In the genomic region with DNA sequence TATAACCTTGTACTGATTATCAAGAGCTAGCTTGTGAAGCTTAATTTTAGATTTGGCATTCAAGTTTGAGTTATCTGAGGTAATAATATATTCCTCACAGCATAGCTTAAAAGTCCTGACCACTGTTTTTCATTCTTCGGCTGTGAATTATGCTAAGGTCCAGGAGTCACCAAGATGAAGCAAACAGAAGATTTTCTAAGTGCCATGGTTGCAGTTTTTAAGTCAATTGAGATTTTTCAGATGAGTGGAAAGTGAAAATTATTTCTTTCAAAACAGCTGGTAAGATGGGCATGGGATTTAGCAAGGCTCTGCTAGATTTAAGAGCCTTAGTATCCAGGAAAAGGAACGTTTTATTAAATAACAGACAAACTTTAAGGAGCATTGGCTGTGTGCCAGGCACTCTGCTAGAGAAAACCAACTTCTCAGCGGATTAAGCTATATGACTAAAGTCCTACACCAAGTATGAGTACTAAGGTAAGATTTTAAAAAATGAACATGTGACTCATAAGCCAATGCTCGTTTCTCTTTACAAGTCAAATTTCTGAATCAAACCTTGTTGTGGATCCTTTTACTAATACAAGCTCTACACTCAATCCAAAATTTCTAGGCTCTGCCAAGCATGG, we compare ENCODE assay signal across 12 cellular contexts.
DNase-seq lines count a peak whose midpoint lies in the region; ATAC-seq, FAIRE-seq and TF ChIP-seq lines count a peak whose summit lies in the region.
"Had no signal": no experiment of that assay in that cellular context is flagged by ENCODE, and none has a peak within 500 bp of the region (broad histone marks: within the 10 kb centered on the region; RNA-seq: fewer than 3 reads in every experiment).

No MANE protein-coding gene starts in this region.

- H3K4me1 ChIP-seq in adipocyte (ENCODE audit: control insufficient read depth, insufficient read depth, low read length): no peaks in the 10 kb centered on the region
- peaks cover 3 to 8% of the 10 kb centered on the region in 2 donors for H3K4me1 ChIP-seq in thoracic aorta (ENCODE audit: control insufficient read depth in 1 of 2, low read depth in 2 of 2)
- no peaks in the 10 kb centered on the region for H3K4me1 ChIP-seq in small intestine (ENCODE audit: control insufficient read depth in 2 of 2, insufficient read depth in 1 of 2, low read depth in 1 of 2, low read length in 1 of 2)
- H3K4me1 ChIP-seq: sigmoid colon had no signal

- no peaks in the 10 kb centered on the region for H3K27me3 ChIP-seq in adipocyte (replicated peaks; ENCODE audit: control insufficient read depth, insufficient read depth, low read length)
- H3K27me3 ChIP-seq in thoracic aorta (replicated peaks; ENCODE audit: insufficient read depth): no peaks in the 10 kb centered on the region
- H3K27me3 ChIP-seq in small intestine (ENCODE audit: control insufficient read depth in 2 of 2, insufficient read depth in 2 of 2, low read length in 2 of 2): no peaks in the 10 kb centered on the region
- H3K27me3 ChIP-seq: sigmoid colon had no signal

- H3K9ac ChIP-seq in adipocyte (ENCODE audit: low read length): no peak overlapping the region

- WGBS in small intestine, 3 donors: 61 to 65% (median 63%) methylated on average over 4 of the region's 4 CpGs

- H3K4me3 ChIP-seq in adipocyte (ENCODE audit: low read length) (no peak overlapping the region), fibroblast of the aortic adventitia (ENCODE audit: low read depth, low read length) (no peak overlapping the region), thoracic aorta (peak overlapping the region; percentile 62), small intestine (ENCODE audit: low read depth in 1 of 2, low read length in 2 of 2) (no peak overlapping the region)
- H3K4me3 ChIP-seq: sigmoid colon had no signal

- H3K36me3 ChIP-seq in adipocyte (ENCODE audit: control insufficient read depth, insufficient read depth, low read length, severe bottlenecking): no peaks in the 10 kb centered on the region
- H3K36me3 ChIP-seq in thoracic aorta: no peaks in the 10 kb centered on the region
- no peaks in the 10 kb centered on the region for H3K36me3 ChIP-seq in small intestine (ENCODE audit: control insufficient read depth in 2 of 2, insufficient read depth in 2 of 2, low read length in 2 of 2)
- H3K36me3 ChIP-seq: sigmoid colon had no signal

- H3K27ac ChIP-seq in thoracic aorta (peak overlapping the region in 1 of 2 donors; percentile 36), substantia nigra (ENCODE audit: low read depth, low read length, poor library complexity, severe bottlenecking) (no peak overlapping the region), small intestine (ENCODE audit: low read depth in 1 of 2, low read length in 1 of 2) (no peak overlapping the region)
- H3K27ac ChIP-seq: sigmoid colon had no signal

- H3K9me3 ChIP-seq in adipocyte (ENCODE audit: control insufficient read depth, low read length): peaks cover 14% of the 10 kb centered on the region
- peaks cover 3% of the 10 kb centered on the region for H3K9me3 ChIP-seq in thoracic aorta
- no peaks in the 10 kb centered on the region for H3K9me3 ChIP-seq in small intestine (ENCODE audit: control insufficient read depth, low read depth)

- no peak for TF ChIP-seq CTCF in fibroblast of the aortic adventitia (IDR thresholded peaks at IDR 0.05; ENCODE audit: insufficient read depth, low read length)
- no peak for TF ChIP-seq CTCF in thoracic aorta (IDR thresholded peaks at IDR 0.05)
- TF ChIP-seq CTCF in GM10266 (IDR thresholded peaks at IDR 0.05; ENCODE audit: control insufficient read depth, insufficient read depth, low read depth, missing control alignments): no peak

- ATAC-seq in thoracic aorta (ENCODE audit: insufficient number of reproducible peaks, low FRiP score, low read depth): no peak
- ATAC-seq: Right ventricle myocardium inferior had no signal

- DNase-seq in HCEC 1CT (peak; percentile 86), adipocyte (ENCODE audit: low read depth) (peak; percentile 72), fibroblast of the aortic adventitia (ENCODE audit: low read depth) (peak; percentile 69), thoracic aorta (ENCODE audit: low spot score) (no peak), GM10266 (ENCODE audit: extremely low spot score) (no peak), substantia nigra (lab: John Stamatoyannopoulos, UW) (no peak), small intestine (no peak)
- DNase-seq: anterior cingulate cortex, NCI-H1436, sigmoid colon, T-helper 9 cell had no signal

- no peak for FAIRE-seq in small intestine (lab: Jason Lieb, UNC)

Comparison
In these comparisons a context has a peak if more than half of its experiments do, and no peak if none do; other contexts are left out.
1. DNase-seq: peak in HCEC 1CT (single experiment), adipocyte (single experiment) and fibroblast of the aortic adventitia (single experiment); none in thoracic aorta (single experiment), GM10266 (single experiment), substantia nigra (0 of 49) and small intestine (single experiment).